ENCODE assay signal across 21 cellular contexts in genomic region chr2:160362521-160362920, GRCh38.
"Had no signal": no experiment of that assay in that cellular context is flagged by ENCODE, and none has a peak within 500 bp of the region (broad histone marks: within the 10 kb centered on the region; RNA-seq: fewer than 3 reads in every experiment).

No MANE protein-coding gene starts in this region.

- H3K27me3 ChIP-seq: gastrocnemius medialis, pancreas, testis, tibial nerve, upper lobe of right lung, vagina had no signal

- ATAC-seq: esophagus mucosa; gastrocnemius medialis; lower lobe of right lung; pancreas; right cardiac atrium; stimulated activated naive CD8-positive, alpha-beta T cell treated with anti-CD3 and anti-CD28 coated beads, Interleukin-15, Interleukin-2, amounts not matched to agents 100 U/mL and 50 U/mL, for 24 hours; upper lobe of right lung had no signal

- H3K9me3 Mint-ChIP-seq: naive B cell had no signal

- H3K27me3 Mint-ChIP-seq: naive B cell had no signal

- H3K27ac ChIP-seq: dorsolateral prefrontal cortex, gastrocnemius medialis, lower lobe of right lung, pancreas, testis, tibial nerve, upper lobe of right lung, vagina had no signal

- H3K36me3 ChIP-seq: gastrocnemius medialis, pancreas, tibial nerve had no signal

- H3K27ac Mint-ChIP-seq: progenitor cell of endocrine pancreas had no signal

- H3K4me3 Mint-ChIP-seq: naive B cell had no signal

- H3K4me3 ChIP-seq: dorsolateral prefrontal cortex, gastrocnemius medialis, lower lobe of right lung, pancreas, testis, tibial nerve, upper lobe of right lung, vagina had no signal

- H3K9me3 ChIP-seq: gastrocnemius medialis, left ventricle myocardium inferior, lower lobe of right lung, pancreas, testis, tibial nerve, upper lobe of right lung, vagina had no signal

- DNase-seq: cortex of kidney; dorsolateral prefrontal cortex; effector CD8-positive, alpha-beta T cell; gastrocnemius medialis; kidney; left cardiac atrium; left ventricle myocardium inferior; lower lobe of right lung; mesendoderm; naive B cell; pancreas; right cardiac atrium; small intestine; stimulated activated CD4-positive, alpha-beta T cell treated with anti-CD3 and anti-CD28 coated beads, Interleukin-2, amount 100 ng/mL, for 48 hours; stimulated activated naive CD8-positive, alpha-beta T cell treated with anti-CD3 and anti-CD28 coated beads, Interleukin-15, Interleukin-2, amounts not matched to agents 100 U/mL and 50 U/mL, for 24 hours; testis; upper lobe of right lung had no signal
